In the genomic region with DNA sequence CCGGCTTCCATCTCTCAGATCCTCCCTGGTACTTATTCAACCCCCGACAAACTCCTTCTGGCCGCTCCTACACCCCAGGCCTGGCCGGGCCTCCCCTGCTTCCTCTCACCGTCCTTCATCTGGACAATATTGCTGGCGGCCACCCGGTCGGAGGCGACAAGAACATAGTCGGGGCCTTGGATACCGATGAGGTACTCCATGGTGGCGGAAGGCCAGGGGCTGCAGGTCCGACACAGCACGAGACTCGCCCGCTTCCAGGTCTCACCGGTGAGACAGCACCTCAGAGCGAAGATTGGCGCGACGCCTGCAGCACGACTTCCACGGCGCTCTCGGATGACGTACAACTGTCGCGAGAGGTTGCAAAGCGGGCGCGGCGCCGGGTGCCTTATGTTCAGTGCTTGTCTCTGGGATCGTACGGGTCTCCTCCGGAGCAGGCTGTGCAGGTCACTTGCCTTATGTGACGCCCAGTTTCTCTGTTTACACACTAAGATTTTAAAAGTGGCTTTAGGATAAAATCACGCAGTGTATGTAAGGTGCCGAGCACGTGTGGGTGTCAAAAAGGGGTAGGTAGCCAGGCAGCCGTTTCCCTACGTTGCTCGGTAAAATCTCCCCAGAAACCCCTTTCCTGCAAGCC, we compare ENCODE assay signal across 1 cellular context.
TF ChIP-seq lines count a peak whose summit lies in the region.

TSS of gene PSMB2 (minus strand) at position 294 of the 634 bp plus-strand sequence. CDS start at position 200, 94 bp downstream.

TF ChIP-seq in K562, 482 proteins besides CTCF, POLR2A, EP300 and RAD21 (continued from another document and continues in another):
- TF ChIP-seq E2F8 (IDR thresholded peaks at IDR 0.05; ENCODE audit: low read depth, partially characterized antibody), result peak; percentile 82
- peak; percentile 80 for TF ChIP-seq ETS1 (conservative IDR thresholded peaks at IDR 0.05; ENCODE audit: control insufficient read depth, low read depth, low read length)
- no peak for TF ChIP-seq SMARCA5 (IDR thresholded peaks at IDR 0.05)
- TF ChIP-seq ZBTB1 (CRISPR knock-in tag; IDR thresholded peaks at IDR 0.05; ENCODE audit: borderline replicate concordance, low read depth), result no peak
- TF ChIP-seq ZNF239 (CRISPR knock-in tag; IDR thresholded peaks at IDR 0.05), result no peak
- no peak for TF ChIP-seq ZNF584 (CRISPR knock-in tag; IDR thresholded peaks at IDR 0.05; ENCODE audit: low read depth)
- peak; percentile 20 to 73; a peak in 1 of 4 replicates for TF ChIP-seq RCOR1 (IDR thresholded peaks at IDR 0.05; ENCODE audit: borderline replicate concordance in 1 of 2, low read depth in 2 of 2, low read length in 2 of 2)
- peak; percentile 100 for TF ChIP-seq CREM (IDR thresholded peaks at IDR 0.05; ENCODE audit: low read depth)
- peak; percentile 31; the same call in 1 of the 2 replicates for TF ChIP-seq ESRRA (IDR thresholded peaks at IDR 0.05; ENCODE audit: borderline replicate concordance, low read depth)
- peak; percentile 92 to 96; a peak in 2 of 4 replicates for TF ChIP-seq SIN3A (IDR thresholded peaks at IDR 0.05; ENCODE audit: borderline replicate concordance in 2 of 2, control insufficient read depth in 1 of 2, low read depth in 2 of 2, low read length in 2 of 2)
- TF ChIP-seq CBX1 (IDR thresholded peaks at IDR 0.05; ENCODE audit: low read depth), result peak; percentile 62; the same call in 1 of the 2 replicates
- peak; percentile 84 for TF ChIP-seq NEUROD1 (IDR thresholded peaks at IDR 0.05; ENCODE audit: borderline replicate concordance, low read depth, low read length, partially characterized antibody)
- TF ChIP-seq ZNF3 (CRISPR knock-in tag; IDR thresholded peaks at IDR 0.05), result no peak
- no peak for TF ChIP-seq DACH1 (IDR thresholded peaks at IDR 0.05; ENCODE audit: partially characterized antibody)
- no peak for TF ChIP-seq ZNF699 (CRISPR knock-in tag; IDR thresholded peaks at IDR 0.05; ENCODE audit: insufficient replicate concordance)
- TF ChIP-seq MCM5 (IDR thresholded peaks at IDR 0.05; ENCODE audit: low read depth), result no peak
- peak; percentile 33; the same call in 1 of the 2 replicates for TF ChIP-seq MAFF (IDR thresholded peaks at IDR 0.05; ENCODE audit: low read length)
- no peak for TF ChIP-seq U2AF2 (optimal IDR thresholded peaks at IDR 0.05; ENCODE audit: low read depth, low read length)
- peak; percentile 98 for TF ChIP-seq C11orf30 (IDR thresholded peaks at IDR 0.05; ENCODE audit: low read depth)
- no peak for TF ChIP-seq JUNB (CRISPR knock-in tag; conservative IDR thresholded peaks at IDR 0.05)
- no peak for TF ChIP-seq CCAR2 (IDR thresholded peaks at IDR 0.05; ENCODE audit: low read depth, low read length)
- no peak for TF ChIP-seq ATF3 (IDR thresholded peaks at IDR 0.05)
- TF ChIP-seq ATF3 (CRISPR knock-in tag; conservative IDR thresholded peaks at IDR 0.05), result peak; percentile 33; the same call in 1 of the 2 replicates
- TF ChIP-seq YY1 (IDR thresholded peaks at IDR 0.05; ENCODE audit: borderline replicate concordance in 1 of 3, control insufficient read depth in 1 of 3, extremely low read depth in 1 of 3, insufficient read depth in 3 of 3, insufficient read length in 1 of 3, insufficient replicate concordance in 2 of 3, low read depth in 1 of 3, low read length in 2 of 3), result peak in 2 of 3 experiments; percentile 34 to 61
- TF ChIP-seq AFF4 (CRISPR knock-in tag; IDR thresholded peaks at IDR 0.05), result 0 out of 2 replicates have a peak, but pooled peaks have one; percentile 24
- TF ChIP-seq EHMT2 (IDR thresholded peaks at IDR 0.05), result no peak
- peak; percentile 36; the same call in 1 of the 2 replicates for TF ChIP-seq GATA2 (CRISPR knock-in tag; IDR thresholded peaks at IDR 0.05)
- TF ChIP-seq, protein P1, sequence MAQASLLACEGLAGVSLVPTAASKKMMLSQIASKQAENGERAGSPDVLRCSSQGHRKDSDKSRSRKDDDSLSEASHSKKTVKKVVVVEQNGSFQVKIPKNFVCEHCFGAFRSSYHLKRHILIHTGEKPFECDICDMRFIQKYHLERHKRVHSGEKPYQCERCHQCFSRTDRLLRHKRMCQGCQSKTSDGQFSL (CRISPR knock-in tag; IDR thresholded peaks at IDR 0.05), result no peak
- TF ChIP-seq, protein P1 (tag; IDR thresholded peaks at IDR 0.05), result no peak
- TF ChIP-seq ZBED1 (IDR thresholded peaks at IDR 0.05), result peak; percentile 95; the same call in 1 of the 2 replicates
- no peak; the same call in 1 of the 2 replicates for TF ChIP-seq LCOR (CRISPR knock-in tag; IDR thresholded peaks at IDR 0.05)
- TF ChIP-seq E2F1 (CRISPR knock-in tag; IDR thresholded peaks at IDR 0.05), result peak; percentile 71; the same call in 1 of the 2 replicates
- TF ChIP-seq, protein P2, sequence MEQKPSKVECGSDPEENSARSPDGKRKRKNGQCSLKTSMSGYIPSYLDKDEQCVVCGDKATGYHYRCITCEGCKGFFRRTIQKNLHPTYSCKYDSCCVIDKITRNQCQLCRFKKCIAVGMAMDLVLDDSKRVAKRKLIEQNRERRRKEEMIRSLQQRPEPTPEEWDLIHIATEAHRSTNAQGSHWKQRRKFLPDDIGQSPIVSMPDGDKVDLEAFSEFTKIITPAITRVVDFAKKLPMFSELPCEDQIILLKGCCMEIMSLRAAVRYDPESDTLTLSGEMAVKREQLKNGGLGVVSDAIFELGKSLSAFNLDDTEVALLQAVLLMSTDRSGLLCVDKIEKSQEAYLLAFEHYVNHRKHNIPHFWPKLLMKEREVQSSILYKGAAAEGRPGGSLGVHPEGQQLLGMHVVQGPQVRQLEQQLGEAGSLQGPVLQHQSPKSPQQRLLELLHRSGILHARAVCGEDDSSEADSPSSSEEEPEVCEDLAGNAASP (IDR thresholded peaks at IDR 0.05), result no peak
- no peak for TF ChIP-seq SAFB (IDR thresholded peaks at IDR 0.05; ENCODE audit: borderline replicate concordance, low read depth, low read length)
- 0 out of 2 replicates have a peak, but pooled peaks have one; percentile 17 for TF ChIP-seq CBFB (CRISPR knock-in tag; IDR thresholded peaks at IDR 0.05)
- TF ChIP-seq ZBTB17 (CRISPR knock-in tag; IDR thresholded peaks at IDR 0.05), result peak; percentile 91
- TF ChIP-seq ZNF24 (IDR thresholded peaks at IDR 0.05), result no peak
- no peak for TF ChIP-seq ZNF263 (CRISPR knock-in tag; IDR thresholded peaks at IDR 0.05; ENCODE audit: borderline replicate concordance)
- TF ChIP-seq SUPT5H (IDR thresholded peaks at IDR 0.05), result peak; percentile 96
- no peak for TF ChIP-seq ZKSCAN8 (CRISPR knock-in tag; IDR thresholded peaks at IDR 0.05)
- TF ChIP-seq HOXB6 (CRISPR knock-in tag; IDR thresholded peaks at IDR 0.05; ENCODE audit: borderline replicate concordance), result no peak
- TF ChIP-seq LEF1 (IDR thresholded peaks at IDR 0.05), result peak; percentile 68; the same call in 1 of the 2 replicates
- TF ChIP-seq, protein P3, sequence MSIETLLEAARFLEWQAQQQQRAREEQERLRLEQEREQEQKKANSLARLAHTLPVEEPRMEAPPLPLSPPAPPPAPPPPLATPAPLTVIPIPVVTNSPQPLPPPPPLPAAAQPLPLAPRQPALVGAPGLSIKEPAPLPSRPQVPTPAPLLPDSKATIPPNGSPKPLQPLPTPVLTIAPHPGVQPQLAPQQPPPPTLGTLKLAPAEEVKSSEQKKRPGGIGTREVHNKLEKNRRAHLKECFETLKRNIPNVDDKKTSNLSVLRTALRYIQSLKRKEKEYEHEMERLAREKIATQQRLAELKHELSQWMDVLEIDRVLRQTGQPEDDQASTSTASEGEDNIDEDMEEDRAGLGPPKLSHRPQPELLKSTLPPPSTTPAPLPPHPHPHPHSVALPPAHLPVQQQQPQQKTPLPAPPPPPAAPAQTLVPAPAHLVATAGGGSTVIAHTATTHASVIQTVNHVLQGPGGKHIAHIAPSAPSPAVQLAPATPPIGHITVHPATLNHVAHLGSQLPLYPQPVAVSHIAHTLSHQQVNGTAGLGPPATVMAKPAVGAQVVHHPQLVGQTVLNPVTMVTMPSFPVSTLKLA (conservative IDR thresholded peaks at IDR 0.05), result peak; percentile 96 to 98
- peak; percentile 68; the same call in 1 of the 2 replicates for TF ChIP-seq BRD4 (IDR thresholded peaks at IDR 0.05)
- TF ChIP-seq, protein P4, sequence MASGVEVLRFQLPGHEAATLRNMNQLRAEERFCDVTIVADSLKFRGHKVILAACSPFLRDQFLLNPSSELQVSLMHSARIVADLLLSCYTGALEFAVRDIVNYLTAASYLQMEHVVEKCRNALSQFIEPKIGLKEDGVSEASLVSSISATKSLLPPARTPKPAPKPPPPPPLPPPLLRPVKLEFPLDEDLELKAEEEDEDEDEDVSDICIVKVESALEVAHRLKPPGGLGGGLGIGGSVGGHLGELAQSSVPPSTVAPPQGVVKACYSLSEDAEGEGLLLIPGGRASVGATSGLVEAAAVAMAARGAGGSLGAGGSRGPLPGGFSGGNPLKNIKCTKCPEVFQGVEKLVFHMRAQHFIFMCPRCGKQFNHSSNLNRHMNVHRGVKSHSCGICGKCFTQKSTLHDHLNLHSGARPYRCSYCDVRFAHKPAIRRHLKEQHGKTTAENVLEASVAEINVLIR (CRISPR knock-in tag; IDR thresholded peaks at IDR 0.05), result peak; percentile 96
